ENCODE assay signal across 14 cellular contexts in the genomic region with DNA sequence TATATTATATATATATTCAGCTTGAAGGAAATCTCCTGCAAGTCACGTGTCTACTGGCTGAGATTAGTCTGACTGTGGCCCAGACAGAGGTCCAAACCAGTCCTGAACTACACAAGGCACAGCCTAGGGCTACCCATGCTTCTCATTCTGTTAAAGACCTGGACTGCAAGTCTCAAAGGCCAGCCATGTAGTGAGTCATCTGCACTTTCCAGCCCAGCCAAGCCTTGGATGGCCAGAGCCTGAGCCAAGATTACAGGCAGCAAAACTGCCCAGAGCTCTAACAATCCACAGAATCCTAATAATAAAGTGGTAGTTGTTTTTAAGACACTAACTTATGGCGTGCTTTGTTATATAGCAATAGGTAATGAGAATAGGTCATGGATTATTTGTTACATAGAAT.
DNase-seq lines count a peak whose midpoint lies in the region; ATAC-seq and TF ChIP-seq lines count a peak whose summit lies in the region.
"Had no signal": no experiment of that assay in that cellular context is flagged by ENCODE, and none has a peak within 500 bp of the region (broad histone marks: within the 10 kb centered on the region; RNA-seq: fewer than 3 reads in every experiment).

No MANE protein-coding gene starts in this region.

- no peaks in the 10 kb centered on the region for H3K9me3 ChIP-seq in adipocyte (ENCODE audit: control insufficient read depth, low read length)
- H3K9me3 ChIP-seq in heart left ventricle: no peaks in the 10 kb centered on the region
- H3K9me3 ChIP-seq in ovary: no peaks in the 10 kb centered on the region

- peak; percentile 89 for DNase-seq in EH (ENCODE audit: low read depth)
- DNase-seq in adipocyte (ENCODE audit: low read depth): peak; percentile 66
- peak in 4 of 5 donors; percentile 25 to 74 (median 51) for DNase-seq in heart left ventricle
- DNase-seq in ovary: peak; percentile 42 to 60 (median 55)
- no peak for DNase-seq in middle frontal gyrus (ENCODE audit: extremely low spot score, low spot score)
- DNase-seq in GM13977 (ENCODE audit: low spot score): no peak
- DNase-seq in coronary artery (ENCODE audit: low spot score): no peak
- DNase-seq: H9; NCI-H345; SHP77 treated with DMSO at 0.1 percent for 48 hours; stimulated activated CD4-positive, alpha-beta T cell treated with anti-CD3 and anti-CD28 coated beads, Interleukin-4, amount 100 ng/mL, for 4 hours; WERI-Rb-1 had no signal

- TF ChIP-seq POLR2A in heart left ventricle (IDR thresholded peaks at IDR 0.05) (no peak), ovary (IDR thresholded peaks at IDR 0.05) (no peak)

- no peaks in the 10 kb centered on the region for H3K36me3 ChIP-seq in adipocyte (ENCODE audit: control insufficient read depth, insufficient read depth, low read length, severe bottlenecking)
- no peaks in the 10 kb centered on the region for H3K36me3 ChIP-seq in heart left ventricle
- H3K36me3 ChIP-seq in ovary: no peaks in the 10 kb centered on the region
- H3K36me3 ChIP-seq: WERI-Rb-1 had no signal

- no peak overlapping the region for H3K27ac ChIP-seq in heart left ventricle
- no peak overlapping the region for H3K27ac ChIP-seq in ovary
- H3K27ac ChIP-seq in coronary artery: no peak overlapping the region
- H3K27ac ChIP-seq: WERI-Rb-1 had no signal

- no peak for TF ChIP-seq EP300 in ovary (IDR thresholded peaks at IDR 0.05)

- in situ Hi-C loops in GM13977 (cut with MboI; ENCODE audit: low pct_unique_long_range_greater_than_20kb, low sequenced_read_pairs, unreplicated experiment): no loop called here

- H3K27me3 ChIP-seq in adipocyte (replicated peaks; ENCODE audit: control insufficient read depth, insufficient read depth, low read length): peaks cover 9% of the 10 kb centered on the region
- H3K27me3 ChIP-seq in heart left ventricle: no peaks in the 10 kb centered on the region
- no peaks in the 10 kb centered on the region for H3K27me3 ChIP-seq in ovary

- H3K9ac ChIP-seq in adipocyte (ENCODE audit: low read length): no peak overlapping the region

- H3K4me1 ChIP-seq in adipocyte (ENCODE audit: control insufficient read depth, insufficient read depth, low read length): peaks cover 24% of the 10 kb centered on the region
- peaks cover 0 to 12% (median 0%) of the 10 kb centered on the region in 12 donors for H3K4me1 ChIP-seq in heart left ventricle
- peaks cover 5% of the 10 kb centered on the region for H3K4me1 ChIP-seq in ovary (ENCODE audit: insufficient read depth)

- WGBS in heart left ventricle, 4 donors: 83 to 90% (median 86%) methylated on average over 2 of the region's 2 CpGs
- WGBS in ovary, 3 donors: 46 to 56% (median 55%) methylated on average over 2 of the region's 2 CpGs

- ATAC-seq in heart left ventricle: peak; percentile 73 to 97 (median 86)
- no peak for ATAC-seq in activated CD4-positive, CD25-positive, alpha-beta regulatory T cell treated with anti-CD3 and anti-CD28 coated beads, Interleukin-2, amount 50 U/mL, for 24 hours
- ATAC-seq: activated T-helper 17 cell treated with anti-CD3 and anti-CD28 coated beads, Interleukin-2, amount 50 U/mL, for 72 hours had no signal

- TF ChIP-seq CTCF in heart left ventricle (IDR thresholded peaks at IDR 0.05) (no peak), ovary (IDR thresholded peaks at IDR 0.05) (no peak), GM13977 (IDR thresholded peaks at IDR 0.05; ENCODE audit: extremely low read depth, insufficient read depth, missing control alignments) (no peak), coronary artery (IDR thresholded peaks at IDR 0.05) (no peak)

- H3K4me3 ChIP-seq in adipocyte (ENCODE audit: low read length): no peak overlapping the region
- H3K4me3 ChIP-seq in heart left ventricle: no peak overlapping the region
- H3K4me3 ChIP-seq in ovary: no peak overlapping the region
- no peak overlapping the region for H3K4me3 ChIP-seq in coronary artery

- intact Hi-C loops in heart left ventricle (cut with DNase I) (loop anchor here in 5 of 10 donors (5.0 to 10.0 kb wide), 5 partner anchors 266 to 1226 kb away; a partner anchor contains a TSS), ovary (cut with DNase I) (no loop called here)

Comparison
In these comparisons a context has a peak if more than half of its experiments do, and no peak if none do; other contexts are left out.
1. DNase-seq: peak in EH (single experiment), adipocyte (single experiment), heart left ventricle (4 of 5) and ovary (5 of 5); none in middle frontal gyrus (single experiment), GM13977 (single experiment) and coronary artery (single experiment).
2. ATAC-seq: peak in heart left ventricle (4 of 4); none in activated CD4-positive, CD25-positive, alpha-beta regulatory T cell treated with anti-CD3 and anti-CD28 coated beads, Interleukin-2, amount 50 U/mL, for 24 hours (0 of 2).